Comparison of ENCODE assay signal across 21 cellular contexts in genomic region chr7:55207423-55207822, GRCh38.
DNase-seq lines count a peak whose midpoint lies in the region; ATAC-seq, FAIRE-seq and TF ChIP-seq lines count a peak whose summit lies in the region.
"Had no signal": no experiment of that assay in that cellular context is flagged by ENCODE, and none has a peak within 500 bp of the region (broad histone marks: within the 10 kb centered on the region; RNA-seq: fewer than 3 reads in every experiment).

No MANE protein-coding gene starts in this region.

- no peak for FAIRE-seq in H1 (lab: Jason Lieb, UNC)
- FAIRE-seq: A549, D721Med, G401.6, GM12891 had no signal

- no peak overlapping the region for H3K27ac Mint-ChIP-seq in activated CD8-positive, alpha-beta T cell treated with anti-CD3 and anti-CD28 coated beads, Interleukin-2, amount 10 ng/mL, durations not matched to agents 7 days and 5 days
- no peak overlapping the region for H3K27ac Mint-ChIP-seq in activated CD8-positive, alpha-beta T cell treated with anti-CD3 and anti-CD28 coated beads for 36 hours
- H3K27ac Mint-ChIP-seq in stimulated activated effector memory CD8-positive, alpha-beta T cell treated with anti-CD3 and anti-CD28 coated beads, Interleukin-12 subunit alpha, Interleukin-12 subunit beta, amount 100 ng/mL, for 72 hours: no peak overlapping the region
- no peak overlapping the region for H3K27ac Mint-ChIP-seq in activated T-helper 2 cell treated with anti-CD3 and anti-CD28 coated beads, Interferon-gamma antibody, Interleukin-2, Interleukin-4, amounts not matched to agents 10 μg/mL and 5 μg/mL and 100 μg/mL, durations not matched to agents 14 hours and 24 hours and 36 hours
- H3K27ac Mint-ChIP-seq: CD4-positive, alpha-beta T cell; H9; IgD-negative memory B cell had no signal

- no peak overlapping the region for H3K14ac ChIP-seq in H1 (ENCODE audit: insufficient read length)

- H2BK20ac ChIP-seq in H1 (ENCODE audit: low read length): no peak overlapping the region

- H3K79me2 ChIP-seq in H1 (ENCODE audit: control insufficient read depth in 1 of 2, insufficient read depth in 2 of 2, low read length in 2 of 2): peaks cover 0 to 4% of the 10 kb centered on the region in 2 experiments; a peak in 1 of 4 replicates

- TF ChIP-seq POLR2A in H1 (IDR thresholded peaks at IDR 0.05; ENCODE audit: control extremely low read depth in 1 of 2, low read depth in 2 of 2, low read length in 2 of 2): no peak

- H3K4ac ChIP-seq in H1 (replicated peaks; ENCODE audit: insufficient read length, low read depth, low read length): no peak overlapping the region

- H3K23ac ChIP-seq in H1 (ENCODE audit: insufficient read length): no peak overlapping the region

- no peaks in the 10 kb centered on the region for H3K4me1 Mint-ChIP-seq in activated CD8-positive, alpha-beta T cell treated with anti-CD3 and anti-CD28 coated beads, Interleukin-2, amount 10 ng/mL, durations not matched to agents 7 days and 5 days (ENCODE audit: low read depth)
- H3K4me1 Mint-ChIP-seq in activated CD8-positive, alpha-beta T cell treated with anti-CD3 and anti-CD28 coated beads for 36 hours (ENCODE audit: low read depth): no peaks in the 10 kb centered on the region
- H3K4me1 Mint-ChIP-seq in stimulated activated effector memory CD8-positive, alpha-beta T cell treated with anti-CD3 and anti-CD28 coated beads, Interleukin-12 subunit alpha, Interleukin-12 subunit beta, amount 100 ng/mL, for 72 hours: peaks cover 4% of the 10 kb centered on the region
- peaks cover 3% of the 10 kb centered on the region for H3K4me1 Mint-ChIP-seq in activated T-helper 2 cell treated with anti-CD3 and anti-CD28 coated beads, Interferon-gamma antibody, Interleukin-2, Interleukin-4, amounts not matched to agents 10 μg/mL and 5 μg/mL and 100 μg/mL, durations not matched to agents 14 hours and 24 hours and 36 hours (ENCODE audit: low read depth)
- H3K4me1 Mint-ChIP-seq: IgD-negative memory B cell had no signal

- H3K36me3 ChIP-seq in H1 (ENCODE audit: control insufficient read depth in 2 of 4, insufficient read depth in 4 of 4, low read length in 3 of 4): peaks cover 0 to 2% (median 1%) of the 10 kb centered on the region in 4 experiments; a peak in 2 of 8 replicates
- H3K36me3 ChIP-seq in liver (ENCODE audit: control insufficient read depth in 4 of 4, insufficient read depth in 3 of 4, low read depth in 1 of 4, low read length in 3 of 4): peaks cover 16 to 59% (median 49%) of the 10 kb centered on the region in 4 donors

- no peak overlapping the region for H3K27ac ChIP-seq in H1 (ENCODE audit: low read depth, low read length)
- H3K27ac ChIP-seq in liver (ENCODE audit: low read depth in 1 of 2, low read length in 2 of 2): no peak overlapping the region
- H3K27ac ChIP-seq: 22Rv1, A549, C4-2B, HL-60 had no signal

- H3K27me3 ChIP-seq in H1 (replicated peaks in 1 of 4; ENCODE audit: control insufficient read depth in 3 of 4, extremely low read depth in 1 of 4, insufficient read depth in 3 of 4, low read length in 3 of 4): no peaks in the 10 kb centered on the region
- no peaks in the 10 kb centered on the region for H3K27me3 ChIP-seq in liver (ENCODE audit: control insufficient read depth in 4 of 4, insufficient read depth in 4 of 4, low read length in 3 of 4)

- H2AFZ ChIP-seq in H1 (ENCODE audit: low read length): no peak overlapping the region

- no peak overlapping the region for H2BK5ac ChIP-seq in H1 (ENCODE audit: low read depth, low read length)

- TF ChIP-seq EP300 in H1 (IDR thresholded peaks at IDR 0.05; ENCODE audit: borderline replicate concordance in 1 of 2, low read depth in 2 of 2, low read length in 2 of 2): no peak

- H3K4me2 ChIP-seq in H1 (ENCODE audit: insufficient read depth in 1 of 2, low read depth in 2 of 2, low read length in 2 of 2): no peak overlapping the region
- H3K4me2 ChIP-seq: A549 had no signal

- H3K4me3 ChIP-seq in H1 (ENCODE audit: extremely low read depth in 1 of 4, insufficient read depth in 2 of 4, low read depth in 3 of 4, low read length in 4 of 4) (no peak overlapping the region), liver (ENCODE audit: low read depth in 1 of 3, low read length in 3 of 3) (no peak overlapping the region)
- H3K4me3 ChIP-seq: A549 had no signal

- ATAC-seq in activated CD8-positive, alpha-beta T cell treated with anti-CD3 and anti-CD28 coated beads, Interleukin-2, amount 10 ng/mL, durations not matched to agents 7 days and 5 days: no peak
- ATAC-seq in activated CD8-positive, alpha-beta T cell treated with anti-CD3 and anti-CD28 coated beads for 36 hours: no peak
- peak; percentile 37 for ATAC-seq in stimulated activated effector memory CD8-positive, alpha-beta T cell treated with anti-CD3 and anti-CD28 coated beads, Interleukin-12 subunit alpha, Interleukin-12 subunit beta, amount 100 ng/mL, for 72 hours
- ATAC-seq in HG02610 (IDR thresholded peaks at IDR 0.05; ENCODE audit: unreplicated experiment): no peak
- ATAC-seq: A549 had no signal

- no peaks in the 10 kb centered on the region for H3K27me3 Mint-ChIP-seq in activated CD8-positive, alpha-beta T cell treated with anti-CD3 and anti-CD28 coated beads, Interleukin-2, amount 10 ng/mL, durations not matched to agents 7 days and 5 days (ENCODE audit: low read depth)
- no peaks in the 10 kb centered on the region for H3K27me3 Mint-ChIP-seq in activated CD8-positive, alpha-beta T cell treated with anti-CD3 and anti-CD28 coated beads for 36 hours
- H3K27me3 Mint-ChIP-seq in activated T-helper 2 cell treated with anti-CD3 and anti-CD28 coated beads, Interferon-gamma antibody, Interleukin-2, Interleukin-4, amounts not matched to agents 10 μg/mL and 5 μg/mL and 100 μg/mL, durations not matched to agents 14 hours and 24 hours and 36 hours (ENCODE audit: low read depth): peaks cover 2% of the 10 kb centered on the region

- no peak overlapping the region for H3K4me3 Mint-ChIP-seq in activated CD8-positive, alpha-beta T cell treated with anti-CD3 and anti-CD28 coated beads, Interleukin-2, amount 10 ng/mL, durations not matched to agents 7 days and 5 days
- H3K4me3 Mint-ChIP-seq in activated CD8-positive, alpha-beta T cell treated with anti-CD3 and anti-CD28 coated beads for 36 hours: no peak overlapping the region
- H3K4me3 Mint-ChIP-seq in stimulated activated effector memory CD8-positive, alpha-beta T cell treated with anti-CD3 and anti-CD28 coated beads, Interleukin-12 subunit alpha, Interleukin-12 subunit beta, amount 100 ng/mL, for 72 hours: no peak overlapping the region
- no peak overlapping the region for H3K4me3 Mint-ChIP-seq in activated T-helper 2 cell treated with anti-CD3 and anti-CD28 coated beads, Interferon-gamma antibody, Interleukin-2, Interleukin-4, amounts not matched to agents 10 μg/mL and 5 μg/mL and 100 μg/mL, durations not matched to agents 14 hours and 24 hours and 36 hours (ENCODE audit: low read depth)
- H3K4me3 Mint-ChIP-seq: CD4-positive, alpha-beta T cell; H9; IgD-negative memory B cell had no signal

- H3K18ac ChIP-seq in H1 (ENCODE audit: extremely low read depth, low read length): no peak overlapping the region

- H4K20me1 ChIP-seq in H1 (replicated peaks in 1 of 2; ENCODE audit: control insufficient read depth in 1 of 2, insufficient read depth in 2 of 2, low read length in 2 of 2): peaks cover 0 to 14% of the 10 kb centered on the region in 2 experiments

- H3K4me1 ChIP-seq in H1 (replicated peaks in 1 of 4; ENCODE audit: control insufficient read depth in 3 of 4, insufficient read depth in 4 of 4, low read length in 3 of 4): no peaks in the 10 kb centered on the region
- no peaks in the 10 kb centered on the region for H3K4me1 ChIP-seq in liver (ENCODE audit: control insufficient read depth in 4 of 4, insufficient read depth in 4 of 4, low read length in 3 of 4)
- H3K4me1 ChIP-seq: A549 had no signal

- no peak overlapping the region for H4K8ac ChIP-seq in H1 (ENCODE audit: extremely low read depth, insufficient read depth, low read length)

- H3K79me1 ChIP-seq in H1 (ENCODE audit: low read depth, low read length): no peaks in the 10 kb centered on the region

- H3K9ac ChIP-seq in H1 (replicated peaks in 1 of 4; ENCODE audit: extremely low read depth in 1 of 4, low read depth in 3 of 4, low read length in 3 of 4) (no peak overlapping the region), liver (ENCODE audit: low read depth in 1 of 2, low read length in 2 of 2) (no peak overlapping the region)

- no peak overlapping the region for H2BK12ac ChIP-seq in H1 (ENCODE audit: low read depth, low read length)

- intact Hi-C loops in activated CD8-positive, alpha-beta T cell treated with anti-CD3 and anti-CD28 coated beads for 36 hours (cut with micrococcal nuclease): no loop called here
- intact Hi-C loops in activated T-helper 2 cell treated with anti-CD3 and anti-CD28 coated beads, Interferon-gamma antibody, Interleukin-2, Interleukin-4, amounts not matched to agents 10 μg/mL and 5 μg/mL and 100 μg/mL, durations not matched to agents 14 hours and 24 hours and 36 hours (cut with micrococcal nuclease): no loop called here

- CTCF ChIA-PET in activated CD8-positive, alpha-beta T cell treated with anti-CD3 and anti-CD28 coated beads, Interleukin-2, amount 10 ng/mL, durations not matched to agents 7 days and 5 days (lab: Charles Lee): no interaction called here
- CTCF ChIA-PET in activated CD8-positive, alpha-beta T cell treated with anti-CD3 and anti-CD28 coated beads for 36 hours (lab: Charles Lee): interaction anchor here (2.3 kb wide), 1 partner anchor 48 kb away, joined by 8 read pairs; no protein-coding TSS in a partner anchor
- CTCF ChIA-PET in H1 (lab: Charles Lee; ENCODE audit: partially characterized antibody): interaction anchor here (0.6 to 2.5 kb wide), 3 partner anchors 12 to 309 kb away, joined by 3 to 8 read pairs (median 3); no protein-coding TSS in a partner anchor

- H4K91ac ChIP-seq in H1 (replicated peaks; ENCODE audit: insufficient read length, low read length): no peak overlapping the region

- TF ChIP-seq CTCF in activated CD8-positive, alpha-beta T cell treated with anti-CD3 and anti-CD28 coated beads for 36 hours (IDR thresholded peaks at IDR 0.05): no peak
- no peak for TF ChIP-seq CTCF in H1 (IDR thresholded peaks at IDR 0.05; ENCODE audit: control extremely low read depth in 1 of 3, insufficient read depth in 1 of 3, low read depth in 1 of 3, low read length in 3 of 3)
- no peak for TF ChIP-seq CTCF in liver (IDR thresholded peaks at IDR 0.05; ENCODE audit: low read depth, low read length, missing input control)

- peaks cover 15% of the 10 kb centered on the region; the same call in 1 of the 2 replicates for H3K23me2 ChIP-seq in H1 (ENCODE audit: low read depth, low read length)

- H4K5ac ChIP-seq in H1 (ENCODE audit: insufficient read length, low read depth, low read length): no peak overlapping the region

- H3K9me3 ChIP-seq in H1 (ENCODE audit: insufficient read depth in 2 of 2, low read depth in 1 of 2, low read length in 1 of 2) (no peaks in the 10 kb centered on the region; a peak in 1 of 4 replicates), liver (ENCODE audit: control insufficient read depth in 4 of 4, low read length in 3 of 4) (no peaks in the 10 kb centered on the region)
- H3K9me3 ChIP-seq: A549, Caco-2 had no signal

- no peak overlapping the region for H2BK120ac ChIP-seq in H1 (replicated peaks; ENCODE audit: low read depth, low read length)

- no peak overlapping the region for H2AK5ac ChIP-seq in H1 (ENCODE audit: low read depth, low read length)

- POLR2A ChIA-PET in activated CD8-positive, alpha-beta T cell treated with anti-CD3 and anti-CD28 coated beads, Interleukin-2, amount 10 ng/mL, durations not matched to agents 7 days and 5 days (lab: Charles Lee): no interaction called here
- POLR2A ChIA-PET in activated CD8-positive, alpha-beta T cell treated with anti-CD3 and anti-CD28 coated beads for 36 hours (lab: Charles Lee): no interaction called here
- POLR2A ChIA-PET in H1 (lab: Charles Lee; ENCODE audit: partially characterized antibody): no interaction called here

- 92% methylated on average over 3 of the region's 3 CpGs; no CpG with 5 or more reads in 1 of the 2 experiments for WGBS in H1 (ENCODE audit: extremely low coverage in 1 of 2, insufficient coverage in 1 of 2, insufficient read length in 1 of 2, insufficient replicate concordance in 2 of 2, low coverage in 1 of 2, low lambda C conversion rate in 2 of 2, missing lambda C conversion rate in 1 of 2), 2 experiments
- WGBS in liver: 70% methylated on average over 3 of the region's 3 CpGs

- H3K9me3 Mint-ChIP-seq in activated CD8-positive, alpha-beta T cell treated with anti-CD3 and anti-CD28 coated beads, Interleukin-2, amount 10 ng/mL, durations not matched to agents 7 days and 5 days (ENCODE audit: insufficient read depth): no peaks in the 10 kb centered on the region
- no peaks in the 10 kb centered on the region for H3K9me3 Mint-ChIP-seq in activated CD8-positive, alpha-beta T cell treated with anti-CD3 and anti-CD28 coated beads for 36 hours
- H3K9me3 Mint-ChIP-seq in stimulated activated effector memory CD8-positive, alpha-beta T cell treated with anti-CD3 and anti-CD28 coated beads, Interleukin-12 subunit alpha, Interleukin-12 subunit beta, amount 100 ng/mL, for 72 hours: no peaks in the 10 kb centered on the region
- H3K9me3 Mint-ChIP-seq in activated T-helper 2 cell treated with anti-CD3 and anti-CD28 coated beads, Interferon-gamma antibody, Interleukin-2, Interleukin-4, amounts not matched to agents 10 μg/mL and 5 μg/mL and 100 μg/mL, durations not matched to agents 14 hours and 24 hours and 36 hours: no peaks in the 10 kb centered on the region
- H3K9me3 Mint-ChIP-seq: CD4-positive, alpha-beta T cell; H9 had no signal

- H3K56ac ChIP-seq in H1 (replicated peaks; ENCODE audit: insufficient read length, low read depth, low read length): no peak overlapping the region

- TF ChIP-seq RAD21 in H1 (IDR thresholded peaks at IDR 0.05 in 1 of 2, conservative IDR thresholded peaks at IDR 0.05 in 1 of 2; ENCODE audit: low read depth in 2 of 2, low read length in 2 of 2): no peak
- TF ChIP-seq RAD21 in liver (IDR thresholded peaks at IDR 0.05): no peak

- 0 out of 2 replicates have a peak overlapping the region, but pooled peaks have one; percentile 35 for H2BK15ac ChIP-seq in H1 (ENCODE audit: low read length)

- H3K36me3 Mint-ChIP-seq in activated CD8-positive, alpha-beta T cell treated with anti-CD3 and anti-CD28 coated beads, Interleukin-2, amount 10 ng/mL, durations not matched to agents 7 days and 5 days (ENCODE audit: low read depth): no peaks in the 10 kb centered on the region
- H3K36me3 Mint-ChIP-seq in activated CD8-positive, alpha-beta T cell treated with anti-CD3 and anti-CD28 coated beads for 36 hours (ENCODE audit: low read depth): no peaks in the 10 kb centered on the region
- H3K36me3 Mint-ChIP-seq in stimulated activated effector memory CD8-positive, alpha-beta T cell treated with anti-CD3 and anti-CD28 coated beads, Interleukin-12 subunit alpha, Interleukin-12 subunit beta, amount 100 ng/mL, for 72 hours: no peaks in the 10 kb centered on the region
- H3K36me3 Mint-ChIP-seq in activated T-helper 2 cell treated with anti-CD3 and anti-CD28 coated beads, Interferon-gamma antibody, Interleukin-2, Interleukin-4, amounts not matched to agents 10 μg/mL and 5 μg/mL and 100 μg/mL, durations not matched to agents 14 hours and 24 hours and 36 hours (ENCODE audit: low read depth): no peaks in the 10 kb centered on the region
- H3K36me3 Mint-ChIP-seq: IgD-negative memory B cell had no signal

- peak; percentile 11 for DNase-seq in activated CD8-positive, alpha-beta T cell treated with anti-CD3 and anti-CD28 coated beads, Interleukin-2, amount 10 ng/mL, durations not matched to agents 7 days and 5 days
- no peak for DNase-seq in activated CD8-positive, alpha-beta T cell treated with anti-CD3 and anti-CD28 coated beads for 36 hours
- DNase-seq in H1 (ENCODE audit: low read depth in 1 of 2, low spot score in 2 of 2) (no peak), NCI-H82 treated with DMSO at 0.1 percent for 48 hours (lab: John Stamatoyannopoulos, UW; ENCODE audit: unreplicated experiment) (no peak)
- DNase-seq in stimulated activated effector memory CD8-positive, alpha-beta T cell treated with anti-CD3 and anti-CD28 coated beads, Interleukin-12 subunit alpha, Interleukin-12 subunit beta, amount 100 ng/mL, for 72 hours (ENCODE audit: low spot score in 2 of 2): peak in 1 of 2 donors; percentile 42
- no peak for DNase-seq in activated T-helper 2 cell treated with anti-CD3 and anti-CD28 coated beads, Interferon-gamma antibody, Interleukin-2, Interleukin-4, amounts not matched to agents 10 μg/mL and 5 μg/mL and 100 μg/mL, durations not matched to agents 14 hours and 24 hours and 36 hours (ENCODE audit: low spot score)
- DNase-seq: AML-193; Caco-2; CD4-positive, alpha-beta T cell; GOT3; H9 had no signal
